Comparison of ENCODE assay signal across 8 cellular contexts in the genomic region with DNA sequence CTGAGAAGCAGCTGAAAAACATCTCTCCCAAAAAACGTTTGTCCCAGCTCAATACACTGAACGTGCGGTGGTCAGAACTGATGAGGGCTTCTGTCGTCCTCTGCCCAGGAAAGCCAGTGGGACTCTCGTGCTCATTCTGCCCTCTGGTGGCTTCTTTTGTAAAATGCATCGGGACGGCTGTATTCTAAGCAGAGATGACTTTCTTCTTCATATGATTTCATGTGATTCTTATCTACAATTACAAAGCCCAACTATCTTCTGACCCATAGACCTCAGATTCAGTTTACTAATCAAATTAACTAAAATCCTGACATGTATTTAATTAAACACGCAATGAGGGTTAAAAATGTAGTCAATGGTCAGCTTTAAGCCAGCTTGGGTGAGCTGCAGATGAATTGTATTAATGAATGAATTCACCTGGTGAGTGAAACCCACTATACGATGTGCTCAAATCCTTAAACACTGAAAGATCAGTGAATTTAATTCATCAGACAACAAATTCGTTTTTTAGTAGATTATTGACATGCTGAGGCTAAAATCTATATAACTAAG.
DNase-seq lines count a peak whose midpoint lies in the region; ATAC-seq and TF ChIP-seq lines count a peak whose summit lies in the region.

No MANE protein-coding gene starts in this region.

- H3K36me3 ChIP-seq in SU-DHL-6 (ENCODE audit: low read length) (no peaks in the 10 kb centered on the region), heart left ventricle (no peaks in the 10 kb centered on the region), psoas muscle (ENCODE audit: insufficient read depth in 1 of 2, low read depth in 1 of 2) (no peaks in the 10 kb centered on the region)

- no peaks in the 10 kb centered on the region for H3K9me2 ChIP-seq in SU-DHL-6 (replicated peaks; ENCODE audit: insufficient read depth, low read length)

- H3K27ac ChIP-seq in SU-DHL-6 (ENCODE audit: low read depth, low read length) (no peak overlapping the region), heart left ventricle (no peak overlapping the region), psoas muscle (no peak overlapping the region)

- DNase-seq in G401 (ENCODE audit: low spot score): peak; percentile 61
- peak; percentile 59 for DNase-seq in H4 (ENCODE audit: low spot score)
- peak; percentile 54 for DNase-seq in MV-4-11 (lab: John Stamatoyannopoulos, UW)
- peak; percentile 6 for DNase-seq in activated naive CD8-positive, alpha-beta T cell treated with anti-CD3 and anti-CD28 coated beads, Interleukin-2, amount 50 U/mL, for 16 hours (ENCODE audit: low read depth, low spot score)
- peak in 4 of 5 donors; percentile 28 to 35 (median 31) for DNase-seq in heart left ventricle
- peak; percentile 27 to 55 for DNase-seq in psoas muscle
- DNase-seq in mesenteric fat pad (ENCODE audit: low spot score): no peak

- H4K20me1 ChIP-seq in SU-DHL-6 (ENCODE audit: low read depth, low read length): no peaks in the 10 kb centered on the region

- ATAC-seq in heart left ventricle (peak in 3 of 4 donors; percentile 58 to 83 (median 82)), psoas muscle (peak; percentile 61 to 81 (median 70))

- H3F3A ChIP-seq in SU-DHL-6 (ENCODE audit: insufficient read depth): no peaks in the 10 kb centered on the region

- H3K27me3 ChIP-seq in SU-DHL-6 (ENCODE audit: low read length) (no peaks in the 10 kb centered on the region), heart left ventricle (peaks cover 0 to 47% (median 9%) of the 10 kb centered on the region in 9 donors), psoas muscle (ENCODE audit: insufficient read depth in 3 of 3, low read length in 2 of 3) (no peaks in the 10 kb centered on the region)

- in situ Hi-C loops in G401 (cut with HindIII; ENCODE audit: low sequenced_read_pairs): no loop called here

- TF ChIP-seq CTCF in SU-DHL-6 (IDR thresholded peaks at IDR 0.05; ENCODE audit: insufficient read depth, low read length, poor library complexity, severe bottlenecking) (peak; percentile 64), heart left ventricle (IDR thresholded peaks at IDR 0.05) (peak; percentile 56 to 86 (median 72)), psoas muscle (IDR thresholded peaks at IDR 0.05) (peak; percentile 68)

- no peaks in the 10 kb centered on the region for H3K9me3 ChIP-seq in SU-DHL-6 (ENCODE audit: insufficient read depth, low read length)
- no peaks in the 10 kb centered on the region for H3K9me3 ChIP-seq in heart left ventricle
- no peaks in the 10 kb centered on the region for H3K9me3 ChIP-seq in psoas muscle

- no peak overlapping the region for H3K9ac ChIP-seq in SU-DHL-6 (ENCODE audit: low read length)

- WGBS in heart left ventricle, 4 donors: 1 to 2% (median 2%) methylated on average over 10 of the region's 10 CpGs
- WGBS in psoas muscle, 3 donors: 3 to 4% (median 4%) methylated on average over 10 of the region's 10 CpGs

- H3K79me2 ChIP-seq in SU-DHL-6 (ENCODE audit: insufficient read depth, low read length): no peaks in the 10 kb centered on the region

- H2AFZ ChIP-seq in SU-DHL-6 (ENCODE audit: low read depth, low read length, severe bottlenecking): peak overlapping the region; percentile 44

- intact Hi-C loops in heart left ventricle (cut with DNase I) (loop anchor here in 9 of 10 donors (1.0 to 10.0 kb wide), 4 partner anchors 962 to 965 kb away; no protein-coding TSS in a partner anchor), psoas muscle (cut with DNase I) (loop anchor here (5.0 to 10.0 kb wide), 2 partner anchors 962 to 965 kb away; no protein-coding TSS in a partner anchor)

- H3K4me2 ChIP-seq in SU-DHL-6 (ENCODE audit: low read depth, low read length, poor library complexity, severe bottlenecking): peak overlapping the region; percentile 26

- H3K4me3 ChIP-seq in SU-DHL-6 (ENCODE audit: insufficient read depth, low read length, poor library complexity, severe bottlenecking): no peak overlapping the region
- H3K4me3 ChIP-seq in heart left ventricle: no peak overlapping the region
- no peak overlapping the region for H3K4me3 ChIP-seq in psoas muscle

- no peak for TF ChIP-seq POLR2A in heart left ventricle (IDR thresholded peaks at IDR 0.05)

- H3K4me1 ChIP-seq in heart left ventricle (no peaks in the 10 kb centered on the region), psoas muscle (no peaks in the 10 kb centered on the region)
